1 cellular context compared by ENCODE assay signal in genomic region chr19:7098701-7099596, GRCh38.
A peak's percentile ranks its signal among the peaks of the same experiment; 100 is the strongest.
TF ChIP-seq lines count a peak whose summit lies in the region.

No MANE protein-coding gene starts in this region.

TF ChIP-seq in HepG2, 621 proteins besides CTCF, POLR2A, EP300 and RAD21 (continued from another document and continues in another):
- TF ChIP-seq ZNF646 (CRISPR knock-in tag; IDR thresholded peaks at IDR 0.05) (no peak), ASH2L (IDR thresholded peaks at IDR 0.05; ENCODE audit: insufficient read length, low read depth, low read length) (peak; percentile 69), DRAP1 (CRISPR knock-in tag; IDR thresholded peaks at IDR 0.05) (peak; percentile 40; the same call in 1 of the 2 replicates), ZNF383 (CRISPR knock-in tag; IDR thresholded peaks at IDR 0.05; ENCODE audit: borderline replicate concordance) (no peak), RERE (CRISPR knock-in tag; IDR thresholded peaks at IDR 0.05; ENCODE audit: low read depth) (no peak), PCBP2 (optimal IDR thresholded peaks at IDR 0.05; ENCODE audit: low read depth, low read length, poor library complexity, severe bottlenecking) (no peak), HMGXB4 (CRISPR knock-in tag; IDR thresholded peaks at IDR 0.05; ENCODE audit: borderline replicate concordance in 1 of 2, low read depth in 1 of 2) (peak; percentile 56 to 57; a peak in 3 of 4 replicates), ZNF280B (CRISPR knock-in tag; IDR thresholded peaks at IDR 0.05; ENCODE audit: borderline replicate concordance) (peak; percentile 60; the same call in 1 of the 2 replicates), BHLHE40 (IDR thresholded peaks at IDR 0.05; ENCODE audit: low read length) (no peak), ZSCAN12 (CRISPR knock-in tag; IDR thresholded peaks at IDR 0.05) (no peak), SRSF9 (IDR thresholded peaks at IDR 0.05; ENCODE audit: borderline replicate concordance, insufficient read depth, low read depth, low read length, poor library complexity, severe bottlenecking) (no peak), HMGXB3 (CRISPR knock-in tag; IDR thresholded peaks at IDR 0.05; ENCODE audit: borderline replicate concordance) (no peak), KLF6 (CRISPR knock-in tag; IDR thresholded peaks at IDR 0.05) (no peak), ZNF766 (CRISPR knock-in tag; IDR thresholded peaks at IDR 0.05; ENCODE audit: borderline replicate concordance) (no peak), ISX (CRISPR knock-in tag; conservative IDR thresholded peaks at IDR 0.05) (no peak), CHD4 (IDR thresholded peaks at IDR 0.05; ENCODE audit: borderline replicate concordance, low read length) (no peak), ZFP36L2 (CRISPR knock-in tag; IDR thresholded peaks at IDR 0.05) (no peak), ZNF800 (CRISPR knock-in tag; IDR thresholded peaks at IDR 0.05) (no peak; the same call in 1 of the 2 replicates)
